In genomic region chr14:91886961-91887360, GRCh38 we compare ENCODE assay signal across 23 cellular contexts.
"Had no signal": no experiment of that assay in that cellular context is flagged by ENCODE, and none has a peak within 500 bp of the region (broad histone marks: within the 10 kb centered on the region; RNA-seq: fewer than 3 reads in every experiment).

No MANE protein-coding gene starts in this region.

- H3K27ac ChIP-seq: lower lobe of right lung, ovary, right lobe of liver had no signal

- FAIRE-seq: keratinocyte had no signal

- H3K36me3 ChIP-seq: lower lobe of right lung, ovary, right atrium auricular region, right lobe of liver, uterus had no signal

- ATAC-seq: left colon; left ventricle myocardium superior; lower lobe of right lung; natural killer cell; stimulated activated naive B cell treated with anti-CD40 and anti-IgM and Interleukin-4, amounts not matched to agents 10 μg/mL and 1 μg/mL and 100 μg/mL, for 72 hours; stimulated activated naive CD8-positive, alpha-beta T cell treated with anti-CD3 and anti-CD28 coated beads, Interleukin-15, Interleukin-2, amounts not matched to agents 100 U/mL and 50 U/mL, for 24 hours had no signal

- H3K27me3 ChIP-seq: ovary, right atrium auricular region, right lobe of liver, stomach, tibial nerve, uterus had no signal

- H3K9me3 ChIP-seq: lower lobe of right lung, ovary, right atrium auricular region, right lobe of liver, stomach, tibial nerve, uterus had no signal

- H3K4me3 ChIP-seq: lower lobe of right lung, ovary, right atrium auricular region, right lobe of liver, smooth muscle cell, stomach, tibial nerve, uterus had no signal

- DNase-seq: head of caudate nucleus; hippocampal formation; left colon; left ventricle myocardium superior; lower lobe of right lung; mammary epithelial cell; mesenchymal stem cell; natural killer cell; nephron progenitor cell; ovary; right lobe of liver; stimulated activated CD4-positive, alpha-beta T cell treated with anti-CD3 and anti-CD28 coated beads, Interleukin-12 subunit alpha, Interleukin-12 subunit beta, amount 100 ng/mL, for 4 hours; stimulated activated CD4-positive, alpha-beta T cell treated with anti-CD3 and anti-CD28 coated beads, Interleukin-15, amount 100 ng/mL, for 24 hours; stimulated activated CD4-positive, alpha-beta T cell treated with anti-CD3 and anti-CD28 coated beads, Interleukin-2, amount 100 ng/mL, for 24 hours; stimulated activated CD4-positive, alpha-beta T cell treated with anti-CD3 and anti-CD28 coated beads, Interleukin-4, amount 100 ng/mL, for 1 hour; stimulated activated naive B cell treated with anti-CD40 and anti-IgM and Interleukin-4, amounts not matched to agents 10 μg/mL and 1 μg/mL and 100 μg/mL, for 72 hours; stimulated activated naive CD8-positive, alpha-beta T cell treated with anti-CD3 and anti-CD28 coated beads, Interleukin-15, Interleukin-2, amounts not matched to agents 100 U/mL and 50 U/mL, for 24 hours; stomach; uterus had no signal
